8 cellular contexts compared by ENCODE assay signal in the genomic region with DNA sequence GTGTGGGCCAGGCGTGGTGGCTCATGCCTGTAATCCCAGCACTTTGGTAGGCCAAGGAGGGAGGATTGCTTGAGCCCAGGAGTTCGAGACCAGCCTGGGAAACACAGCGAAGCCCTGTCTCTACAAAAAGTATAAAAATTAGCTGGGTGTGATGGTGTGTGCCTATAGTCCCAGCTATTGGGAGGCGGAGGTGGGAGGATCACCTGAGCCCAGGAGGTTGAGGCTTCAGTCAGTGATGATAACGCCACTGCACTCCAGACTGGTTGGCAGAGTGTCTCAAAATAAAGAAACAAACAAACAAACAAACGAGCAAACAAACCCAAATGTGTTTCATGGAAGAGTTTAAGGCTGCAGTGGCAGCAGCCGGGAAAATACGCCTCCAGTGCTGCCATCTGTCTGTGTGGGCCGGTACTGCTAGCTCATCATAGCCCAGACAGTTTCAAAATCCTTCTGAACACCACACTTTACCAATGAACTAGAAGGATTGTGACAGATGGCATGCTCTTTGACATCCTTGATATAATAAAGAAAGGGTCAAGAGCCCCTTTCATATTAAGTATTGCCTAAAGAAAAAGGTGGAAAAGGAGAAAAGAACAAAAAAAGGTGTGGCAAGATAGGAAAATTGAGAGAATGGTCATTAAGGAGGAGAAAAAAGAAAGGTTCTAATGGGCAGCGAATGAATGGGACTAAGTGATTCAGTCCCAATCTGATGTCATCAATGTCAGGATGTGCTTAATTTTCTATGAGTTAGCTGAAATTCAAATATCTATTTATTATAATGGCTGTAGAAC.
A peak's percentile ranks its signal among the peaks of the same experiment; 100 is the strongest.
DNase-seq lines count a peak whose midpoint lies in the region; ATAC-seq and TF ChIP-seq lines count a peak whose summit lies in the region.

No MANE protein-coding gene starts in this region.

- no peaks in the 10 kb centered on the region for H3K9me2 ChIP-seq in OCI-LY7 (ENCODE audit: insufficient read depth, low read length)

- H3K36me3 ChIP-seq in OCI-LY7 (ENCODE audit: insufficient read depth, low read length) (no peaks in the 10 kb centered on the region), gastroesophageal sphincter (peaks cover 3 to 95% of the 10 kb centered on the region in 2 donors), aorta (ENCODE audit: control insufficient read depth in 1 of 2, insufficient read depth in 2 of 2, low read length in 1 of 2) (peaks cover 7 to 12% of the 10 kb centered on the region in 2 donors)

- BruUV-seq in OCI-LY7 (replicated peaks; lab: Mats Ljungman, UMichigan): no TSS peak

- H3K4me2 ChIP-seq in OCI-LY7 (ENCODE audit: low read length): no peak overlapping the region

- H3K27ac ChIP-seq in OCI-LY7 (ENCODE audit: low read depth, low read length, poor library complexity, severe bottlenecking) (no peak overlapping the region), gastroesophageal sphincter (no peak overlapping the region), aorta (ENCODE audit: low read depth in 1 of 2, low read length in 2 of 2) (no peak overlapping the region)

- H3K4me3 ChIP-seq in AG04449 (ENCODE audit: low read depth, low read length) (no peak overlapping the region), OCI-LY7 (ENCODE audit: low read depth, low read length, poor library complexity, severe bottlenecking) (no peak overlapping the region), gastroesophageal sphincter (no peak overlapping the region), aorta (ENCODE audit: low read length in 2 of 2) (no peak overlapping the region)

- H3K27ac Mint-ChIP-seq in progenitor cell of endocrine pancreas: no peak overlapping the region

- H3K4me3 Mint-ChIP-seq in progenitor cell of endocrine pancreas (ENCODE audit: low read depth): no peak overlapping the region

- no peak for TF ChIP-seq EP300 in gastroesophageal sphincter (IDR thresholded peaks at IDR 0.05)

- WGBS in gastroesophageal sphincter (ENCODE audit: low coverage in 1 of 2), 2 donors: 49 to 78% methylated on average over 7 to 9 of the region's 10 CpGs
- 52 to 56% methylated on average over 10 of the region's 10 CpGs for WGBS in aorta, 2 donors

- H2AFZ ChIP-seq in OCI-LY7 (ENCODE audit: low read length): no peak overlapping the region

- DNase-seq in AG04449 (ENCODE audit: low read depth, low spot score): no peak
- peak; percentile 42 for DNase-seq in OCI-LY7 (ENCODE audit: low spot score)
- peak; percentile 31 to 49 for DNase-seq in activated T-helper 1 cell treated with anti-CD3 and anti-CD28 coated beads, Interleukin-2, amount 50 U/mL, for 16 hours (ENCODE audit: low read depth in 1 of 2, low spot score in 1 of 2)
- DNase-seq in progenitor cell of endocrine pancreas (ENCODE audit: low spot score, unreplicated experiment): no peak
- DNase-seq in aorta: peak; percentile 61 to 82

- H3K4me1 Mint-ChIP-seq in progenitor cell of endocrine pancreas (ENCODE audit: low read depth): peaks cover 8% of the 10 kb centered on the region

- peak; percentile 81 for TF ChIP-seq CTCF in AG04449 (IDR thresholded peaks at IDR 0.05; ENCODE audit: insufficient read depth, low read length, missing control alignments)
- peak; percentile 96 for TF ChIP-seq CTCF in OCI-LY7 (conservative IDR thresholded peaks at IDR 0.05; ENCODE audit: low read length)
- TF ChIP-seq CTCF in gastroesophageal sphincter (IDR thresholded peaks at IDR 0.05): peak; percentile 73 to 92 (median 86)
- TF ChIP-seq CTCF in progenitor cell of endocrine pancreas (IDR thresholded peaks at IDR 0.05; ENCODE audit: unreplicated experiment): peak; percentile 78

- ATAC-seq in GM18517 (IDR thresholded peaks at IDR 0.05; ENCODE audit: unreplicated experiment) (peak; percentile 97), HG02973 (IDR thresholded peaks at IDR 0.05; ENCODE audit: unreplicated experiment) (peak; percentile 87), gastroesophageal sphincter (peak; percentile 84), aorta (ENCODE audit: low FRiP score) (peak; percentile 74)

- no peaks in the 10 kb centered on the region for H3K4me1 ChIP-seq in OCI-LY7 (ENCODE audit: insufficient read depth, low read length, poor library complexity, severe bottlenecking)
- no peaks in the 10 kb centered on the region for H3K4me1 ChIP-seq in gastroesophageal sphincter
- no peaks in the 10 kb centered on the region for H3K4me1 ChIP-seq in aorta (ENCODE audit: control insufficient read depth in 1 of 2, insufficient read depth in 2 of 2, low read length in 2 of 2)

- peaks cover 7% of the 10 kb centered on the region for H3K36me3 Mint-ChIP-seq in progenitor cell of endocrine pancreas (ENCODE audit: insufficient read depth)

- no peaks in the 10 kb centered on the region for H3K27me3 ChIP-seq in gastroesophageal sphincter
- H3K27me3 ChIP-seq in aorta (ENCODE audit: control insufficient read depth in 1 of 2, insufficient read depth in 2 of 2, low read length in 1 of 2): no peaks in the 10 kb centered on the region

- no peak for TF ChIP-seq POLR2A in gastroesophageal sphincter (IDR thresholded peaks at IDR 0.05)

- intact Hi-C loops in OCI-LY7 (cut with micrococcal nuclease; ENCODE audit: unreplicated experiment) (loop anchor here (1.0 to 5.0 kb wide), 2 partner anchors 36 to 71 kb away; no protein-coding TSS in a partner anchor), aorta (cut with DNase I) (no loop called here)

- CTCF ChIA-PET in AG04449 (lab: Yijun Ruan, JAX) (interaction anchor here (0.6 to 5.2 kb wide), 31 partner anchors 10 to 610 kb away, joined by 3 to 66 read pairs (median 4); no protein-coding TSS in a partner anchor), OCI-LY7 (lab: Charles Lee; ENCODE audit: unreplicated experiment) (interaction anchor here (0.6 to 2.1 kb wide), 3 partner anchors 16 to 37 kb away, joined by 3 to 8 read pairs (median 3); no protein-coding TSS in a partner anchor)

- no peaks in the 10 kb centered on the region for H3K9me3 Mint-ChIP-seq in progenitor cell of endocrine pancreas (ENCODE audit: low read depth)

- H3K27me3 Mint-ChIP-seq in progenitor cell of endocrine pancreas: no peaks in the 10 kb centered on the region

- H3K9me3 ChIP-seq in OCI-LY7 (ENCODE audit: low read length) (no peaks in the 10 kb centered on the region), gastroesophageal sphincter (no peaks in the 10 kb centered on the region), aorta (ENCODE audit: control insufficient read depth, low read length) (no peaks in the 10 kb centered on the region)

- H3K79me2 ChIP-seq in OCI-LY7 (ENCODE audit: insufficient read depth, low read depth, low read length): no peaks in the 10 kb centered on the region

- no peaks in the 10 kb centered on the region for H4K20me1 ChIP-seq in OCI-LY7 (ENCODE audit: insufficient read depth, low read length)

- POLR2A ChIA-PET in AG04449 (lab: Yijun Ruan, JAX) (no interaction called here), OCI-LY7 (lab: Charles Lee) (interaction anchor here (0.6 to 2.0 kb wide), 8 partner anchors 14 to 173 kb away, joined by 3 to 9 read pairs (median 3); no protein-coding TSS in a partner anchor)

Comparison
In these comparisons a context has a peak if more than half of its experiments do, and no peak if none do; other contexts are left out.
1. DNase-seq: peak in OCI-LY7 (single experiment), activated T-helper 1 cell treated with anti-CD3 and anti-CD28 coated beads, Interleukin-2, amount 50 U/mL, for 16 hours (2 of 2) and aorta (2 of 2); none in AG04449 (single experiment) and progenitor cell of endocrine pancreas (single experiment).
2. Peak in every context shown above with its lines, with median percentiles within 50 percentile points of each other: CTCF ChIP-seq and ATAC-seq.